14 cellular contexts compared by ENCODE assay signal in genomic region chr10:50400694-50401093, GRCh38.
DNase-seq lines count a peak whose midpoint lies in the region; ATAC-seq and TF ChIP-seq lines count a peak whose summit lies in the region.
"Had no signal": no experiment of that assay in that cellular context is flagged by ENCODE, and none has a peak within 500 bp of the region (broad histone marks: within the 10 kb centered on the region; RNA-seq: fewer than 3 reads in every experiment).

No MANE protein-coding gene starts in this region.

- no peaks in the 10 kb centered on the region for H3F3A ChIP-seq in GM23338 (replicated peaks; ENCODE audit: low read depth)

- H3K79me2 ChIP-seq in GM23338 (replicated peaks; ENCODE audit: insufficient read depth) (peaks cover 19% of the 10 kb centered on the region), osteoblast (ENCODE audit: insufficient read depth, low read length) (peaks cover 72% of the 10 kb centered on the region)

- no peak overlapping the region for H3K14ac ChIP-seq in mesenchymal stem cell (ENCODE audit: low read length in 2 of 2)

- intact Hi-C loops in CD14-positive monocyte (cut with micrococcal nuclease), result no loop called here
- intact Hi-C loops in sigmoid colon (cut with DNase I), result no loop called here

- H3K4me1 ChIP-seq in GM23338 (ENCODE audit: insufficient read depth), result no peaks in the 10 kb centered on the region
- H3K4me1 ChIP-seq in mesenchymal stem cell (ENCODE audit: control insufficient read depth, insufficient read depth, low read depth, low read length), result peaks cover 5% of the 10 kb centered on the region
- peaks cover 25% of the 10 kb centered on the region for H3K4me1 ChIP-seq in osteoblast (ENCODE audit: insufficient read depth, low read length)
- peaks cover 0 to 16% (median 0%) of the 10 kb centered on the region in 4 donors for H3K4me1 ChIP-seq in sigmoid colon

- no peak for TF ChIP-seq CTCF in CD14-positive monocyte (IDR thresholded peaks at IDR 0.05)
- TF ChIP-seq CTCF in GM23338 (conservative IDR thresholded peaks at IDR 0.05; ENCODE audit: low read depth in 2 of 2), result no peak
- no peak for TF ChIP-seq CTCF in osteoblast (IDR thresholded peaks at IDR 0.05; ENCODE audit: extremely low read depth, low read depth, low read length)
- TF ChIP-seq CTCF in sigmoid colon (IDR thresholded peaks at IDR 0.05), result no peak

- H4K91ac ChIP-seq in mesenchymal stem cell (ENCODE audit: low read length), result no peak overlapping the region

- no peak overlapping the region for H2BK12ac ChIP-seq in mesenchymal stem cell (ENCODE audit: low read length in 2 of 2)

- 16% methylated on average over 3 of the region's 3 CpGs for WGBS in mesenchymal stem cell
- WGBS in sigmoid colon, 2 donors, result 90 to 91% methylated on average over 3 of the region's 3 CpGs

- H2BK120ac ChIP-seq in mesenchymal stem cell (ENCODE audit: low read depth, low read length), result no peak overlapping the region

- peaks cover 18% of the 10 kb centered on the region for H3K79me1 ChIP-seq in mesenchymal stem cell (replicated peaks; ENCODE audit: low read length, poor library complexity, severe bottlenecking)

- no peak overlapping the region for H3K9ac ChIP-seq in mesenchymal stem cell (ENCODE audit: low read length)

- no peaks in the 10 kb centered on the region for H3K9me3 ChIP-seq in mesenchymal stem cell (ENCODE audit: control insufficient read depth, low read length)
- no peaks in the 10 kb centered on the region for H3K9me3 ChIP-seq in osteoblast (ENCODE audit: low read depth, low read length)
- H3K9me3 ChIP-seq in sigmoid colon, result no peaks in the 10 kb centered on the region

- H3K36me3 Mint-ChIP-seq in CD14-positive monocyte, result peaks cover 9 to 17% of the 10 kb centered on the region in 2 donors
- H3K36me3 Mint-ChIP-seq in GM23338 (ENCODE audit: low read depth), result 0 out of 3 replicates have a peak, but pooled peaks cover 3% of the 10 kb centered on the region

- TF ChIP-seq POLR2A in sigmoid colon (IDR thresholded peaks at IDR 0.05), result no peak

- H3K27ac ChIP-seq in GM23338 (ENCODE audit: low read depth) (no peak overlapping the region), caudate nucleus (ENCODE audit: low read depth, low read length) (peak overlapping the region; percentile 22), mesenchymal stem cell (ENCODE audit: low read length, poor library complexity, severe bottlenecking) (no peak overlapping the region), osteoblast (ENCODE audit: low read depth, low read length) (no peak overlapping the region), sigmoid colon (no peak overlapping the region)
- H3K27ac ChIP-seq: SK-N-MC had no signal

- no peaks in the 10 kb centered on the region for H3K36me3 ChIP-seq in GM23338 (ENCODE audit: insufficient read depth)
- no peaks in the 10 kb centered on the region for H3K36me3 ChIP-seq in mesenchymal stem cell (ENCODE audit: control insufficient read depth in 1 of 2, insufficient read depth in 2 of 2, low read depth in 1 of 2, low read length in 2 of 2)
- no peaks in the 10 kb centered on the region for H3K36me3 ChIP-seq in osteoblast (ENCODE audit: insufficient read depth, low read length)
- H3K36me3 ChIP-seq in sigmoid colon, result no peaks in the 10 kb centered on the region

- H2AFZ ChIP-seq in GM23338 (no peak overlapping the region), mesenchymal stem cell (ENCODE audit: low read depth, low read length) (no peak overlapping the region), osteoblast (ENCODE audit: low read length) (no peak overlapping the region)

- H3K4me3 ChIP-seq in GM23338 (no peak overlapping the region), mesenchymal stem cell (ENCODE audit: insufficient read depth in 1 of 2, low read depth in 1 of 2, low read length in 2 of 2) (no peak overlapping the region), osteoblast (ENCODE audit: insufficient read depth, low read length) (no peak overlapping the region), sigmoid colon (no peak overlapping the region)
- H3K4me3 ChIP-seq: SK-N-MC had no signal

- H3K4ac ChIP-seq in mesenchymal stem cell (ENCODE audit: low read depth in 1 of 2, low read length in 2 of 2), result no peak overlapping the region

- H3K27me3 ChIP-seq in GM23338 (ENCODE audit: insufficient read depth) (no peaks in the 10 kb centered on the region), mesenchymal stem cell (ENCODE audit: control insufficient read depth in 1 of 2, insufficient read depth in 1 of 2, low read length in 2 of 2) (no peaks in the 10 kb centered on the region), osteoblast (ENCODE audit: insufficient read depth, low read length) (no peaks in the 10 kb centered on the region), sigmoid colon (no peaks in the 10 kb centered on the region)

- H3K9me2 ChIP-seq in GM23338 (ENCODE audit: insufficient read depth), result no peaks in the 10 kb centered on the region

- H3K9me3 Mint-ChIP-seq in CD14-positive monocyte, result peaks cover 0 to 3% (median 0%) of the 10 kb centered on the region in 7 donors
- no peaks in the 10 kb centered on the region for H3K9me3 Mint-ChIP-seq in GM23338

- H2BK15ac ChIP-seq in mesenchymal stem cell (ENCODE audit: low read depth, poor library complexity, severe bottlenecking), result no peak overlapping the region

- no peak for TF ChIP-seq EP300 in sigmoid colon (IDR thresholded peaks at IDR 0.05)

- no peak overlapping the region for H3K4me2 ChIP-seq in GM23338
- no peak overlapping the region for H3K4me2 ChIP-seq in mesenchymal stem cell (ENCODE audit: low read length, poor library complexity, severe bottlenecking)
- H3K4me2 ChIP-seq in osteoblast (ENCODE audit: insufficient read depth, low read length), result no peak overlapping the region

- no peak overlapping the region for H4K8ac ChIP-seq in mesenchymal stem cell (ENCODE audit: low read length)

- H3K27ac Mint-ChIP-seq in CD14-positive monocyte (peak overlapping the region in 4 of 7 donors; percentile 30 to 71 (median 50)), GM23338 (0 out of 2 replicates have a peak overlapping the region, but pooled peaks have one; percentile 17)

- peaks cover 53% of the 10 kb centered on the region for H3K4me1 Mint-ChIP-seq in CD14-positive monocyte
- H3K4me1 Mint-ChIP-seq in GM23338, result peaks cover 26% of the 10 kb centered on the region

- H3K4me3 Mint-ChIP-seq in CD14-positive monocyte (no peak overlapping the region), GM23338 (no peak overlapping the region)

- ATAC-seq in GM23338, result no peak
- ATAC-seq: Right ventricle myocardium inferior had no signal

- no peak overlapping the region for H3K18ac ChIP-seq in mesenchymal stem cell (ENCODE audit: low read depth in 1 of 2, low read length in 2 of 2)

- no peak for DNase-seq in CD14-positive monocyte (ENCODE audit: low spot score)
- DNase-seq in GM23338 (ENCODE audit: low spot score), result no peak
- DNase-seq in caudate nucleus (lab: John Stamatoyannopoulos, UW), result no peak
- peak; percentile 85 for DNase-seq in mesenchymal stem cell
- no peak for DNase-seq in mesenteric fat pad (ENCODE audit: low spot score)
- no peak for DNase-seq in osteoblast (ENCODE audit: insufficient read length, low spot score, missing footprints)
- DNase-seq in sigmoid colon, result no peak
- DNase-seq: DMS 273 treated with DMSO at 0.1 percent for 48 hours, IMR-90, NCI-H1436, NCI-H446, NCI-H774 had no signal

- no peaks in the 10 kb centered on the region for H3K27me3 Mint-ChIP-seq in CD14-positive monocyte (ENCODE audit: low read depth in 3 of 3)
- peaks cover 3% of the 10 kb centered on the region for H3K27me3 Mint-ChIP-seq in GM23338 (ENCODE audit: insufficient read depth, low read depth, poor library complexity)

- no peak overlapping the region for H2BK5ac ChIP-seq in mesenchymal stem cell (ENCODE audit: low read depth, low read length, poor library complexity, severe bottlenecking)

- H4K20me1 ChIP-seq in GM23338 (replicated peaks; ENCODE audit: insufficient read depth) (no peaks in the 10 kb centered on the region), osteoblast (ENCODE audit: insufficient read depth, low read length) (peaks cover 4% of the 10 kb centered on the region)

- no peak overlapping the region for H3K23ac ChIP-seq in mesenchymal stem cell (ENCODE audit: low read length in 2 of 2)

- H2AK5ac ChIP-seq in mesenchymal stem cell (ENCODE audit: low read length, severe bottlenecking), result no peak overlapping the region

TF ChIP-seq in GM23338, 12 proteins besides CTCF, POLR2A, EP300 and RAD21 (continues in another document):
- TF ChIP-seq ZNF114 (CRISPR knock-in tag; IDR thresholded peaks at IDR 0.05) (no peak), ETS1 (IDR thresholded peaks at IDR 0.05) (no peak), EZH2phosphoT487 (IDR thresholded peaks at IDR 0.05; ENCODE audit: unreplicated experiment) (no peak)
